ENCODE assay signal across 12 cellular contexts in the genomic region with DNA sequence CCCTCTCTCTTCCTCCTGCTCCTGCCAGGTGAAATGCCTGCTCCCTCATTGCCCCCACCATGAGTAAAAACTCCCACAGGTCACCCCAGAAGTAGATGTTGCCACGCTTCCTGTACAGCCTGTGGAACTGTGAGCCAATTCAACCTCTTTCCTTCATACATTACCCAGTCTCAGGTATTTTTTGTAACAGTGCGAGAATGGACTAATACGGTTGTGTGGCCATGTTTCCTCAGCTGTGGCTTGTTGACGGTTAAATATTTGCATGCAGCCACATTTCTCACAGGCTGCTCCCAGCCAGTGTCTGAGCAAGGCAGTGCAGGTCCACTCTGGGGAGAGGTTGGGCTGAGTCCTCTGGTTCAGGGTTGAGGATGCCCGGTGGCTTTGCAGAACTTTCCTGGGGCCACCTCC. TPM values are rescaled to one million over a fixed set of nuclear protein-coding genes. Genes with fewer than 3 reads are reported as not detected.
A peak's percentile ranks its signal among the peaks of the same experiment; 100 is the strongest.
DNase-seq lines count a peak whose midpoint lies in the region; ATAC-seq and TF ChIP-seq lines count a peak whose summit lies in the region.
"Had no signal": no experiment of that assay in that cellular context is flagged by ENCODE, and none has a peak within 500 bp of the region (broad histone marks: within the 10 kb centered on the region; RNA-seq: fewer than 3 reads in every experiment).

No MANE protein-coding gene starts in this region.

- H3K27me3 ChIP-seq in OCI-LY3 (ENCODE audit: low read depth, low read length) (peaks cover 55% of the 10 kb centered on the region), sigmoid colon (no peaks in the 10 kb centered on the region)
- H3K27me3 ChIP-seq: heart right ventricle had no signal

- WGBS in sigmoid colon, 2 donors: 81 to 89% methylated on average over 5 of the region's 5 CpGs

- H3K9me3 ChIP-seq in OCI-LY3 (ENCODE audit: insufficient read depth, low read length) (no peaks in the 10 kb centered on the region; the same call in 1 of the 2 replicates), sigmoid colon (no peaks in the 10 kb centered on the region)
- H3K9me3 ChIP-seq: heart right ventricle had no signal

- no peak for TF ChIP-seq EP300 in sigmoid colon (IDR thresholded peaks at IDR 0.05)

- no peaks in the 10 kb centered on the region for H3K79me2 ChIP-seq in OCI-LY3 (ENCODE audit: low read length)

- H3K27ac ChIP-seq in OCI-LY3 (ENCODE audit: low read length) (no peak overlapping the region), sigmoid colon (no peak overlapping the region)
- H3K27ac ChIP-seq: heart right ventricle, skin epidermis had no signal

- intact Hi-C loops in sigmoid colon (cut with DNase I): loop anchor here (5.0 kb wide), 1 partner anchor 546 kb away; no protein-coding TSS in a partner anchor

- TF ChIP-seq CTCF in OCI-LY3 (IDR thresholded peaks at IDR 0.05; ENCODE audit: low read depth, low read length) (no peak), sigmoid colon (IDR thresholded peaks at IDR 0.05) (no peak)

- 0 out of 2 replicates have a peak overlapping the region, but pooled peaks have one; percentile 59 for H3K4me3 ChIP-seq in OCI-LY3 (ENCODE audit: low read length)
- no peak overlapping the region for H3K4me3 ChIP-seq in sigmoid colon
- H3K4me3 ChIP-seq: heart right ventricle, skin epidermis had no signal

- peaks cover 29% of the 10 kb centered on the region for H3K4me1 ChIP-seq in OCI-LY3 (ENCODE audit: low read length)
- H3K4me1 ChIP-seq in sigmoid colon: peaks cover 0 to 7% (median 3%) of the 10 kb centered on the region in 4 donors

- no peak overlapping the region for H2AFZ ChIP-seq in OCI-LY3 (ENCODE audit: low read depth, low read length)

- ATAC-seq in GM18508 (IDR thresholded peaks at IDR 0.05; ENCODE audit: insufficient read depth, unreplicated experiment) (peak; percentile 50), GM21390 (IDR thresholded peaks at IDR 0.05; ENCODE audit: unreplicated experiment) (peak; percentile 74), HG03060 (IDR thresholded peaks at IDR 0.05; ENCODE audit: low read depth, unreplicated experiment) (peak; percentile 59)
- ATAC-seq: heart right ventricle had no signal

- H3K36me3 ChIP-seq in OCI-LY3 (replicated peaks; ENCODE audit: low read depth, low read length): no peaks in the 10 kb centered on the region
- H3K36me3 ChIP-seq in sigmoid colon: no peaks in the 10 kb centered on the region
- H3K36me3 ChIP-seq: heart right ventricle had no signal

- DNase-seq in DMS 273 (lab: John Stamatoyannopoulos, UW; ENCODE audit: unreplicated experiment): no peak
- no peak for DNase-seq in erythroblast (lab: John Stamatoyannopoulos, UW)
- no peak for DNase-seq in NCI-H1092 (lab: John Stamatoyannopoulos, UW)
- no peak for DNase-seq in sigmoid colon
- DNase-seq: activated gamma-delta T cell treated with Interleukin-2 at 50 U/mL for 16 hours; CD4-positive, alpha-beta memory T cell; heart right ventricle had no signal

- H3K9ac ChIP-seq in OCI-LY3 (ENCODE audit: low read length): no peak overlapping the region

- H4K20me1 ChIP-seq in OCI-LY3 (ENCODE audit: insufficient read depth, low read length): peaks cover 3% of the 10 kb centered on the region; the same call in 1 of the 2 replicates

- no peak for TF ChIP-seq POLR2A in erythroblast (IDR thresholded peaks at IDR 0.05; ENCODE audit: low read length)
- no peak for TF ChIP-seq POLR2A in sigmoid colon (IDR thresholded peaks at IDR 0.05)

- H3K4me2 ChIP-seq in OCI-LY3 (ENCODE audit: low read length): peak overlapping the region; percentile 79

RNA-seq across cellular contexts. Expression of gene COPS8, which starts 27.8 kb away (rescaled TPM):
- 10 to 100 TPM; 59.1 to 95.6 (median 82.7) TPM for total RNA-seq in sigmoid colon
- 10 to 100 TPM; 24.7 to 34.8 (median 28.9) TPM for polyA plus RNA-seq in sigmoid colon
